36 cellular contexts compared by ENCODE assay signal in the genomic region with DNA sequence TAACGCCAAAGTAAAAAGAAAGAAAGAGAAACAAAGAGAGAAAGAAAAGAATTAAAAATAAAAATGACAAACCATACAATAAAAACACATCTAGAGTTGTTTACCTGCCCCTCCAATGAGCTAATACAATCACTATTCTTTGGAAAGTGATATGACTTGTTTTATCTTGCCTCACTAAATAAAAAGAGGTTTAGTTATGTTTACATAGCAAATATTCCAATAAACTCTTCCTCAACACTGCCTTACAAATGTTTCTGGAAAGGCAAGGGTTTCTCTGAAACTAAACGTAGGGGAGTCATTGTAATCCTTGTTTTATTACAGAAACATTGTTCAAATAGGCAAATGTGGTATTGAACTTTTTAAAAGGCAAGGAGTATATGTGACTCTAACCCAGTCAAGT.
"Had no signal": no experiment of that assay in that cellular context is flagged by ENCODE, and none has a peak within 500 bp of the region (broad histone marks: within the 10 kb centered on the region; RNA-seq: fewer than 3 reads in every experiment).

No MANE protein-coding gene starts in this region.

- H3K36me3 Mint-ChIP-seq: activated naive CD8-positive, alpha-beta T cell treated with anti-CD3 and anti-CD28 coated beads for 36 hours; stimulated activated memory B cell treated with anti-CD40 and anti-IgM and Interleukin-4, amounts not matched to agents 10 μg/mL and 1 μg/mL and 100 μg/mL, for 72 hours had no signal

- H3K36me3 ChIP-seq: adrenal gland, cardiac muscle cell, colonic mucosa, gastrocnemius medialis, neutrophil, prostate gland, thyroid gland, upper lobe of right lung, WERI-Rb-1 had no signal

- H3K27me3 Mint-ChIP-seq: activated naive CD8-positive, alpha-beta T cell treated with anti-CD3 and anti-CD28 coated beads for 36 hours; stimulated activated memory B cell treated with anti-CD40 and anti-IgM and Interleukin-4, amounts not matched to agents 10 μg/mL and 1 μg/mL and 100 μg/mL, for 72 hours; stimulated activated naive CD8-positive, alpha-beta T cell treated with anti-CD3 and anti-CD28 coated beads, Interleukin-15, amount 100 ng/mL, for 72 hours had no signal

- H3K9me3 ChIP-seq: adrenal gland, body of pancreas, colonic mucosa, gastrocnemius medialis, neutrophil, prostate gland, thyroid gland, upper lobe of right lung had no signal

- DNase-seq: activated CD4-positive, alpha-beta T cell treated with anti-CD3 and anti-CD28 coated beads for 48 hours; activated CD4-positive, alpha-beta T cell treated with anti-CD3 and anti-CD28 coated beads, Interleukin-2, amount 50 U/mL, for 48 hours; activated CD8-positive, alpha-beta memory T cell treated with anti-CD3 and anti-CD28 coated beads for 24 hours; activated effector memory CD4-positive, alpha-beta T cell treated with Interleukin-2 at 50 U/mL for 16 hours; activated naive CD4-positive, alpha-beta T cell treated with Interleukin-2 at 50 U/mL for 16 hours; activated naive CD8-positive, alpha-beta T cell treated with anti-CD3 and anti-CD28 coated beads for 36 hours; adrenal gland; aorta; body of pancreas; cerebellar nuclear complex; colonic mucosa; effector CD8-positive, alpha-beta T cell; erythroblast; gastrocnemius medialis; glutamatergic neuron; left cardiac atrium; mammary epithelial cell; retina; stimulated activated CD4-positive, alpha-beta T cell treated with anti-CD3 and anti-CD28 coated beads, Interleukin-12 subunit alpha, Interleukin-12 subunit beta, amount 100 ng/mL, for 4 hours; stimulated activated CD4-positive, alpha-beta T cell treated with anti-CD3 and anti-CD28 coated beads, Interleukin-4, amount 100 ng/mL, for 24 hours; stimulated activated naive CD8-positive, alpha-beta T cell treated with anti-CD3 and anti-CD28 coated beads, Interleukin-15, amount 100 ng/mL, for 72 hours; T-helper 9 cell; thyroid gland; upper lobe of right lung; WERI-Rb-1 had no signal

- H3K9me3 Mint-ChIP-seq: activated naive CD8-positive, alpha-beta T cell treated with anti-CD3 and anti-CD28 coated beads for 36 hours; nephron; stimulated activated memory B cell treated with anti-CD40 and anti-IgM and Interleukin-4, amounts not matched to agents 10 μg/mL and 1 μg/mL and 100 μg/mL, for 72 hours; stimulated activated naive CD8-positive, alpha-beta T cell treated with anti-CD3 and anti-CD28 coated beads, Interleukin-15, amount 100 ng/mL, for 72 hours had no signal

- H3K27ac Mint-ChIP-seq: activated naive CD8-positive, alpha-beta T cell treated with anti-CD3 and anti-CD28 coated beads for 36 hours; nephron; stimulated activated memory B cell treated with anti-CD40 and anti-IgM and Interleukin-4, amounts not matched to agents 10 μg/mL and 1 μg/mL and 100 μg/mL, for 72 hours; stimulated activated naive CD8-positive, alpha-beta T cell treated with anti-CD3 and anti-CD28 coated beads, Interleukin-15, amount 100 ng/mL, for 72 hours had no signal

- ATAC-seq: activated CD4-positive, CD25-positive, alpha-beta regulatory T cell treated with anti-CD3 and anti-CD28 coated beads, Interleukin-2, amount 50 U/mL, for 24 hours; body of pancreas; gastrocnemius medialis; left cardiac atrium; sciatic nerve; stimulated activated memory B cell treated with anti-CD40 and anti-IgM and Interleukin-4, amounts not matched to agents 10 μg/mL and 1 μg/mL and 100 μg/mL, for 72 hours; stimulated activated naive CD8-positive, alpha-beta T cell treated with anti-CD3 and anti-CD28 coated beads, Interleukin-15, amount 100 ng/mL, for 72 hours; upper lobe of right lung had no signal

- FAIRE-seq: endometrium, keratinocyte, TTC549 had no signal

- H3K27me3 ChIP-seq: adrenal gland, cardiac muscle cell, colonic mucosa, gastrocnemius medialis, neutrophil, thyroid gland, upper lobe of right lung had no signal

- H3K4me3 ChIP-seq: adrenal gland, body of pancreas, cardiac muscle cell, colonic mucosa, gastrocnemius medialis, prostate gland, skin epidermis, thyroid gland, upper lobe of right lung had no signal

- H3K4me3 Mint-ChIP-seq: activated naive CD8-positive, alpha-beta T cell treated with anti-CD3 and anti-CD28 coated beads for 36 hours; nephron; stimulated activated memory B cell treated with anti-CD40 and anti-IgM and Interleukin-4, amounts not matched to agents 10 μg/mL and 1 μg/mL and 100 μg/mL, for 72 hours; stimulated activated naive CD8-positive, alpha-beta T cell treated with anti-CD3 and anti-CD28 coated beads, Interleukin-15, amount 100 ng/mL, for 72 hours had no signal

- H3K4me1 Mint-ChIP-seq: activated naive CD8-positive, alpha-beta T cell treated with anti-CD3 and anti-CD28 coated beads for 36 hours; nephron; stimulated activated memory B cell treated with anti-CD40 and anti-IgM and Interleukin-4, amounts not matched to agents 10 μg/mL and 1 μg/mL and 100 μg/mL, for 72 hours; stimulated activated naive CD8-positive, alpha-beta T cell treated with anti-CD3 and anti-CD28 coated beads, Interleukin-15, amount 100 ng/mL, for 72 hours had no signal

- H3K4me1 ChIP-seq: adrenal gland, body of pancreas, colonic mucosa, gastrocnemius medialis, prostate gland, thyroid gland, upper lobe of right lung had no signal

- H3K27ac ChIP-seq: adrenal gland, body of pancreas, cardiac muscle cell, colonic mucosa, gastrocnemius medialis, neutrophil, prostate gland, skin epidermis, thyroid gland, upper lobe of right lung, WERI-Rb-1 had no signal
